In the genomic region with DNA sequence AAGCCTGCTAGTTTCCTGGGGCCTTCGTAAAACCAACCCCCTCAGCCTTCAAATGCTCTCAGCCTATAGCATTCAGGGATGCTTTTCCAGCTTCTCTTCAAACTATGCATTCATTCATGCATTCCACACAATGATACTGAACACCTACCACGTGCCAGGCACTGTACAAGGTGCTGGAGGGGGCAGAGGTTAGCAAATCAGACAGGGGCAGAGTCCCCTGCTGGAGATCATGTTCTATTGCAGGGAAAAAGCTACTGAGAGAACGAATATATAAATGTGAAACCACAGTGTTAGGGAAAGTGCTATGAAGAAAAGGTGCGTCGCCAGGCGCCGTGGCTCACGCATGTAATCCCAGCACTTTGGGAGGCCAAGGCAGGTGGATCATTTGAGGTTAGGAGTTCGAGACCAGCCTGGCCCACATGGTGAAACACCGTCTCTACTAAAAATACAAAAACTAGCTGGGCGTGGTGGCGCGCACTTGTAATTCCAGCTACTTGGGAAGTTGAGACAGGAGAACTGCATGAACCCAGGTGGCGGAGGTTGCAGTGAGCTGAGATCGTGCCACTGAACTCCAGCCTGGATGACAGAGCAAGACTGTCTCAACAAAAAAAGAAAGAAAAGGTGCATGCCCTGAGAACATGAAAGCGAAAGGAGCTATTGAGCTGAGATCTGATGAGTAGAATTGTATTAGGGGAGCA, we compare ENCODE assay signal across 14 cellular contexts.
"Had no signal": no experiment of that assay in that cellular context is flagged by ENCODE, and none has a peak within 500 bp of the region (broad histone marks: within the 10 kb centered on the region; RNA-seq: fewer than 3 reads in every experiment).

No MANE protein-coding gene starts in this region.

- H3K4me3 ChIP-seq: mucosa of descending colon, suprapubic skin, upper lobe of right lung had no signal

- DNase-seq: activated CD4-positive, alpha-beta T cell treated with anti-CD3 and anti-CD28 coated beads for 48 hours; activated CD8-positive, alpha-beta T cell treated with anti-CD3 and anti-CD28 coated beads, Interleukin-2, amount 10 ng/mL, durations not matched to agents 7 days and 5 days; activated naive CD4-positive, alpha-beta T cell treated with anti-CD3 and anti-CD28 coated beads, Interleukin-2, amount 10 ng/mL, durations not matched to agents 7 days and 5 days; mammary epithelial cell; mucosa of descending colon; naive thymus-derived CD8-positive, alpha-beta T cell; stimulated activated CD4-positive, alpha-beta T cell treated with anti-CD3 and anti-CD28 coated beads, Interleukin-12 subunit alpha, Interleukin-12 subunit beta, amount 100 ng/mL, for 4 hours; stimulated activated naive CD4-positive, alpha-beta T cell treated with Interleukin-2 at 50 U/mL for 16 hours; T-helper 9 cell; upper lobe of right lung; WERI-Rb-1 had no signal

- H3K27me3 ChIP-seq: suprapubic skin, upper lobe of right lung had no signal

- H3K9me3 ChIP-seq: mucosa of descending colon, suprapubic skin, upper lobe of right lung had no signal

- ATAC-seq: activated CD8-positive, alpha-beta T cell treated with anti-CD3 and anti-CD28 coated beads, Interleukin-2, amount 10 ng/mL, durations not matched to agents 7 days and 5 days; activated T-helper 17 cell treated with anti-CD3 and anti-CD28 coated beads, Interleukin-2, amount 50 U/mL, for 72 hours; esophagus mucosa; mucosa of descending colon; naive thymus-derived CD8-positive, alpha-beta T cell; upper lobe of right lung had no signal

- H3K36me3 ChIP-seq: suprapubic skin, upper lobe of right lung, WERI-Rb-1 had no signal

- H3K4me1 ChIP-seq: suprapubic skin, upper lobe of right lung had no signal

- H3K27ac ChIP-seq: suprapubic skin, upper lobe of right lung, WERI-Rb-1 had no signal
